In the genomic region with DNA sequence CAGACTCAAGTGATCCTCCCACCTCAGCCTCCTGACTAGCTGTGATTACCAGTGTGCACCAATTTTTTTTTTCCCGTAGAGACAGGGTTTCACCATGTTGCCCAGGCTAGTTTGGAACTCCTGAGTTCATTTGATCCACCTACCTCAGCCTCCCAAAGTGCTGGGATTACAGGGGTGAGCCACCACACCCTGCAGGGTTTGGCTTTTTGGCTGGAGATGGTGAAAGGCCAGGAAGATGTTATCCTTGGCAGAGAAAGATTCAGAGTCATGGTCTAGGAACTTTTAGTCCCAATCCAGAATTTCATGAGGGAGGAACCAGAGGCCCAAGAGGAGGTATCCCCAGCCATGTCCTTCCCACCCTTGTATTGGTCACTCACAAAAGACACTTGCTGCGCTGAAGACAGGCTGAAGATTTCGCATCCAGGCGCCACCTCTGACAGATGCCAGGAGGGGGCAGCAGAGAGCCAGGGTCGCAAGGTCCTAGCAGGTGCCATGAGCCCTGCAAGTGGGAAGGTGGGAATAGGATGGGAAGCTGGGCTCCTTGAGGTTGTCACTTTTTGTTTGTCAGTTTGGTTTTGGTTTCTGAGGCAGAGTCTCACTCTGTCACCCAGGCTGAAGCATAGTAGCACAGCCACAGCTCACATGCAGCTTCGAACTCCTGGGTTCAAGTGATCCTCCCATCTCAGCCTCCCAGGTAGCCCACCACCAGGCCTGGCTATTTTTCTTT, we compare ENCODE assay signal across 8 cellular contexts. TPM values are rescaled to one million over a fixed set of nuclear protein-coding genes. Genes with fewer than 3 reads are reported as not detected.
DNase-seq lines count a peak whose midpoint lies in the region; ATAC-seq and TF ChIP-seq lines count a peak whose summit lies in the region.
"Not testable (repeated sequence)": the region's sequence is repeated elsewhere in the genome, so short reads cannot be mapped to it uniquely, and the experiment has no call there.

No MANE protein-coding gene starts in this region.

- DNase-seq in G401 (ENCODE audit: low spot score), result peak; percentile 80
- peak in 67 of 76 experiments; percentile 8 to 81 (median 55) for DNase-seq in HUDEP-2 (lab: John Stamatoyannopoulos, UW; ENCODE audit: unreplicated experiment in 76 of 76)
- peak; percentile 69 for DNase-seq in NCI-H748 treated with DMSO at 0.1 percent for 48 hours (lab: John Stamatoyannopoulos, UW)
- peak; percentile 87 for DNase-seq in activated CD4-positive, CD25-positive, alpha-beta regulatory T cell treated with anti-CD3 and anti-CD28 coated beads, Interleukin-2, amount 50 U/mL, for 72 hours
- peak; percentile 84 to 88 (median 86) for DNase-seq in body of pancreas
- DNase-seq in right atrium auricular region (ENCODE audit: low spot score), result peak; percentile 87
- peak; percentile 94 for DNase-seq in progenitor cell of endocrine pancreas (ENCODE audit: low spot score, unreplicated experiment)
- DNase-seq in thoracic aorta (ENCODE audit: low spot score), result peak; percentile 28

- in situ Hi-C loops in G401 (cut with HindIII; ENCODE audit: low sequenced_read_pairs), result not testable (repeated sequence)

- H3K4me1 ChIP-seq in body of pancreas, right atrium auricular region: not testable (repeated sequence)
- peaks cover 0 to 12% of the 10 kb centered on the region in 2 donors for H3K4me1 ChIP-seq in thoracic aorta (ENCODE audit: control insufficient read depth in 1 of 2, low read depth in 2 of 2)

- H3K4me3 ChIP-seq in body of pancreas, right atrium auricular region, thoracic aorta: not testable (repeated sequence)

- H3K27ac Mint-ChIP-seq in progenitor cell of endocrine pancreas, result not testable (repeated sequence)

- peak; percentile 86 to 95 (median 93) for TF ChIP-seq CTCF in body of pancreas (IDR thresholded peaks at IDR 0.05)
- peak; percentile 82 to 94 for TF ChIP-seq CTCF in right atrium auricular region (IDR thresholded peaks at IDR 0.05)
- TF ChIP-seq CTCF in progenitor cell of endocrine pancreas (IDR thresholded peaks at IDR 0.05; ENCODE audit: unreplicated experiment), result peak; percentile 99
- peak; percentile 81 for TF ChIP-seq CTCF in thoracic aorta (IDR thresholded peaks at IDR 0.05)

- H3K4me1 Mint-ChIP-seq in progenitor cell of endocrine pancreas (ENCODE audit: low read depth), result not testable (repeated sequence)

- not testable (repeated sequence) for TF ChIP-seq POLR2A in body of pancreas (IDR thresholded peaks at IDR 0.05)

- intact Hi-C loops in body of pancreas (cut with DNase I), result loop anchor here (10.0 kb wide), 1 partner anchor 198 kb away; no protein-coding TSS in a partner anchor

- H3K36me3 ChIP-seq in body of pancreas (replicated peaks in 1 of 2; ENCODE audit: insufficient read depth in 1 of 2, low read depth in 2 of 2); right atrium auricular region; thoracic aorta: not testable (repeated sequence)

- not testable (repeated sequence) for H3K4me3 Mint-ChIP-seq in progenitor cell of endocrine pancreas (ENCODE audit: low read depth)

- ATAC-seq in body of pancreas, result peak; percentile 97
- ATAC-seq in thoracic aorta (ENCODE audit: insufficient number of reproducible peaks, low FRiP score, low read depth), result peak; percentile 20

- H3K27me3 Mint-ChIP-seq in progenitor cell of endocrine pancreas, result not testable (repeated sequence)

- H3K27ac ChIP-seq in body of pancreas, right atrium auricular region, thoracic aorta: not testable (repeated sequence)

- not testable (repeated sequence) for H3K36me3 Mint-ChIP-seq in progenitor cell of endocrine pancreas (ENCODE audit: insufficient read depth)

- H3K27me3 ChIP-seq in body of pancreas; right atrium auricular region; thoracic aorta (replicated peaks; ENCODE audit: insufficient read depth): not testable (repeated sequence)

- WGBS in body of pancreas, 2 donors, result 20 to 94% methylated on average over 1 to 5 of the region's 6 CpGs

- H3K9me3 ChIP-seq in body of pancreas, right atrium auricular region, thoracic aorta: not testable (repeated sequence)

- H3K9me3 Mint-ChIP-seq in progenitor cell of endocrine pancreas (ENCODE audit: low read depth), result not testable (repeated sequence)

RNA-seq across cellular contexts. Expression of gene SNTA1, which starts 13.5 kb away (rescaled TPM):
- 38.0 and 42.6 TPM in 2 replicates for total RNA-seq in G401 (2014; rRNA removed; shearing (Covaris generic))
- total RNA-seq in body of pancreas (10 to 100 TPM; 19.8 to 22.6 TPM), right atrium auricular region (100 to 1,000 TPM; 183 to 295 TPM), progenitor cell of endocrine pancreas (5.8 and 6.7 TPM in 2 replicates), thoracic aorta (100 to 1,000 TPM in 1 of 2 donors, 10 to 100 TPM in 1; 62.6 to 108 TPM)

RNA-seq across cellular contexts. Expression of gene CBFA2T2, which starts 32.8 kb away (rescaled TPM):
- 7.8 and 22.3 TPM in 2 replicates for total RNA-seq in G401 (2014; rRNA removed; shearing (Covaris generic))
- total RNA-seq in body of pancreas (10 to 100 TPM; 10.6 to 12.5 TPM), right atrium auricular region (10 to 100 TPM in 1 of 2 donors, 1 to 10 TPM in 1; 9.8 to 10.4 TPM), progenitor cell of endocrine pancreas (51.3 and 58.1 TPM in 2 replicates), thoracic aorta (10 to 100 TPM; 14.8 to 18.0 TPM)

RNA-seq across cellular contexts. Expression of gene CDK5RAP1, which starts 55.8 kb away (rescaled TPM):
- total RNA-seq in G401 (2014; rRNA removed; shearing (Covaris generic)), result 41.6 and 65.5 TPM in 2 replicates
- total RNA-seq in body of pancreas, result 10 to 100 TPM in 1 of 2 donors, 1 to 10 TPM in 1; 8.8 to 27.0 TPM
- 10 to 100 TPM; 13.9 to 22.8 TPM for total RNA-seq in right atrium auricular region
- total RNA-seq in progenitor cell of endocrine pancreas, result 59.6 and 63.7 TPM in 2 replicates
- total RNA-seq in thoracic aorta, result 10 to 100 TPM; 26.2 to 26.3 TPM

Comparison
In these comparisons a context has a peak if more than half of its experiments do, and no peak if none do; other contexts are left out.
1. DNase-seq: peak in every context shown above with its lines; median percentile 94 in progenitor cell of endocrine pancreas; 87 in activated CD4-positive, CD25-positive, alpha-beta regulatory T cell treated with anti-CD3 and anti-CD28 coated beads, Interleukin-2, amount 50 U/mL, for 72 hours; 87 in right atrium auricular region; 86 in body of pancreas; 80 in G401; 69 in NCI-H748 treated with DMSO at 0.1 percent for 48 hours; 55 in HUDEP-2; 28 in thoracic aorta.